In the genomic region with DNA sequence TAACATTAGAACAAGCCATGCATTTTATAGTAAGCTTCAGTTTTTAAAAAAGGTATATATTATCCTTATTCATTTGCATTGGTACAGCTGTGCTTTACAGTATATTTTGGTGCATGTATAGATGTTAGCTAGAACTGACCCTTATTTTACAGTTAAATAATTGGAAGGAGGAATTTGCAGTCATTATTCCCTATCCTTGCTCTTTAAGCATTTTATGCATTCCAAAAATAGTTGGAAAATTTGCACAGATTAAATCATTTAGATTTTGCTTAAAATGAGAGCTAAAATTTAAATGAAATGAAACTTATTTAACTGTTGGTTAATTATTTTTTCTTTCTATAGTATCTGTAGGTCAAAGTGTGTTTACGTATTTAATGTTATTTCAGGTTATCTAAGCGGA, we compare ENCODE assay signal across 14 cellular contexts.
DNase-seq lines count a peak whose midpoint lies in the region; ATAC-seq and TF ChIP-seq lines count a peak whose summit lies in the region.
"Had no signal": no experiment of that assay in that cellular context is flagged by ENCODE, and none has a peak within 500 bp of the region (broad histone marks: within the 10 kb centered on the region; RNA-seq: fewer than 3 reads in every experiment).

No MANE protein-coding gene starts in this region.

- H3K4me2 ChIP-seq in PC-9: peak overlapping the region; percentile 77

- TF ChIP-seq CTCF in PC-9 (conservative IDR thresholded peaks at IDR 0.05): no peak
- TF ChIP-seq CTCF in esophagus squamous epithelium (IDR thresholded peaks at IDR 0.05): no peak
- no peak for TF ChIP-seq CTCF in osteocyte (IDR thresholded peaks at IDR 0.05)

- H3K4me1 ChIP-seq in ACC112 (ENCODE audit: control insufficient read depth, insufficient read depth, low read length, unreplicated experiment): peaks cover 8% of the 10 kb centered on the region
- H3K4me1 ChIP-seq in PC-9 (replicated peaks; ENCODE audit: insufficient read depth): no peaks in the 10 kb centered on the region
- no peaks in the 10 kb centered on the region for H3K4me1 ChIP-seq in esophagus squamous epithelium
- H3K4me1 ChIP-seq: vagina had no signal

- no peak for TF ChIP-seq POLR2A in esophagus squamous epithelium (IDR thresholded peaks at IDR 0.05)

- 56 to 69% methylated on average over 2 of the region's 2 CpGs for WGBS in esophagus squamous epithelium, 2 donors

- H3K27ac ChIP-seq in ACC112 (ENCODE audit: low read depth, low read length) (no peak overlapping the region), PC-9 (no peak overlapping the region), esophagus squamous epithelium (no peak overlapping the region)
- H3K27ac ChIP-seq: vagina had no signal

- intact Hi-C loops in PC-9 (cut with micrococcal nuclease; ENCODE audit: unreplicated experiment) (no loop called here), esophagus squamous epithelium (cut with DNase I) (no loop called here)

- H3F3A ChIP-seq in PC-9 (ENCODE audit: insufficient read depth, low read depth): no peaks in the 10 kb centered on the region

- POLR2A ChIA-PET in PC-9 (lab: Charles Lee; ENCODE audit: unreplicated experiment): no interaction called here

- H3K4me3 Mint-ChIP-seq in osteocyte (ENCODE audit: unreplicated experiment): peak overlapping the region; percentile 81
- H3K4me3 Mint-ChIP-seq: activated naive CD4-positive, alpha-beta T cell treated with anti-CD3 and anti-CD28 coated beads, Interleukin-2, amount 50 U/mL, for 24 hours; natural killer cell had no signal

- H3K27me3 ChIP-seq in ACC112 (ENCODE audit: insufficient read depth, low read length): no peaks in the 10 kb centered on the region
- H3K27me3 ChIP-seq in PC-9 (ENCODE audit: insufficient read depth, low read depth): no peaks in the 10 kb centered on the region
- H3K27me3 ChIP-seq in esophagus squamous epithelium: no peaks in the 10 kb centered on the region
- H3K27me3 ChIP-seq: vagina had no signal

- no peaks in the 10 kb centered on the region for H3K79me2 ChIP-seq in ACC112 (ENCODE audit: control insufficient read depth, insufficient read depth, low read length, unreplicated experiment)
- no peaks in the 10 kb centered on the region for H3K79me2 ChIP-seq in PC-9 (ENCODE audit: low read depth)

- ATAC-seq in GM21737 (IDR thresholded peaks at IDR 0.05; ENCODE audit: unreplicated experiment): no peak
- ATAC-seq in stimulated activated naive CD8-positive, alpha-beta T cell treated with anti-CD3 and anti-CD28 coated beads, Interleukin-15, Interleukin-2, amounts not matched to agents 100 U/mL and 50 U/mL, for 24 hours: no peak
- ATAC-seq: natural killer cell had no signal

- H3K4me3 ChIP-seq in ACC112 (ENCODE audit: low read depth, low read length) (peak overlapping the region; percentile 88), PC-9 (peak overlapping the region; percentile 54), esophagus squamous epithelium (peak overlapping the region in 3 of 4 donors; percentile 31 to 54 (median 34))

- H3K27ac Mint-ChIP-seq in osteocyte (ENCODE audit: unreplicated experiment): peak overlapping the region; percentile 95
- H3K27ac Mint-ChIP-seq: activated naive CD4-positive, alpha-beta T cell treated with anti-CD3 and anti-CD28 coated beads, Interleukin-2, amount 50 U/mL, for 24 hours; natural killer cell had no signal

- peaks cover 14% of the 10 kb centered on the region for H3K4me1 Mint-ChIP-seq in osteocyte (ENCODE audit: unreplicated experiment)
- H3K4me1 Mint-ChIP-seq: natural killer cell had no signal

- H2AFZ ChIP-seq in ACC112 (ENCODE audit: low read length, unreplicated experiment) (peak overlapping the region; percentile 99), PC-9 (peak overlapping the region; percentile 76)

- peaks cover 5% of the 10 kb centered on the region for H3K36me3 Mint-ChIP-seq in osteocyte (ENCODE audit: unreplicated experiment)
- H3K36me3 Mint-ChIP-seq: activated naive CD4-positive, alpha-beta T cell treated with anti-CD3 and anti-CD28 coated beads, Interleukin-2, amount 50 U/mL, for 24 hours; natural killer cell had no signal

- BruUV-seq in PC-9 (replicated peaks; lab: Mats Ljungman, UMichigan): no TSS peak

- H3K9me3 ChIP-seq in PC-9 (ENCODE audit: insufficient read depth, low read depth) (no peaks in the 10 kb centered on the region), esophagus squamous epithelium (no peaks in the 10 kb centered on the region)
- H3K9me3 ChIP-seq: vagina had no signal

- H3K9me2 ChIP-seq in PC-9 (ENCODE audit: insufficient read depth): no peaks in the 10 kb centered on the region

- H3K27me3 Mint-ChIP-seq in osteocyte (ENCODE audit: unreplicated experiment): no peaks in the 10 kb centered on the region
- H3K27me3 Mint-ChIP-seq: activated naive CD4-positive, alpha-beta T cell treated with anti-CD3 and anti-CD28 coated beads, Interleukin-2, amount 50 U/mL, for 24 hours had no signal

- H3K9me3 Mint-ChIP-seq in osteocyte (ENCODE audit: unreplicated experiment): peaks cover 15% of the 10 kb centered on the region

- DNase-seq in PC-9: no peak
- DNase-seq in esophagus squamous epithelium (lab: John Stamatoyannopoulos, UW): no peak
- DNase-seq in osteocyte (ENCODE audit: extremely low spot score, unreplicated experiment): no peak
- DNase-seq in NCI-H2029 treated with DMSO at 0.1 percent for 48 hours (lab: John Stamatoyannopoulos, UW): no peak
- no peak for DNase-seq in HUDEP-2 (lab: John Stamatoyannopoulos, UW; ENCODE audit: unreplicated experiment in 76 of 76)
- no peak for DNase-seq in stimulated activated naive CD8-positive, alpha-beta T cell treated with anti-CD3 and anti-CD28 coated beads, Interleukin-15, Interleukin-2, amounts not matched to agents 100 U/mL and 50 U/mL, for 24 hours
- DNase-seq: activated CD4-positive, alpha-beta T cell treated with anti-CD3 and anti-CD28 coated beads, Interleukin-2, amount 50 U/mL, for 1 hour; natural killer cell; NCI-H187 treated with DMSO at 0.1 percent for 48 hours; stimulated activated CD4-positive, alpha-beta T cell treated with anti-CD3 and anti-CD28 coated beads, Interleukin-4, amount 100 ng/mL, for 4 hours had no signal

- no peaks in the 10 kb centered on the region for H4K20me1 ChIP-seq in PC-9 (ENCODE audit: insufficient read depth)

- H3K36me3 ChIP-seq in ACC112 (ENCODE audit: insufficient read depth, low read length) (no peaks in the 10 kb centered on the region), PC-9 (ENCODE audit: low read depth) (no peaks in the 10 kb centered on the region), esophagus squamous epithelium (no peaks in the 10 kb centered on the region)
- H3K36me3 ChIP-seq: vagina had no signal

- CTCF ChIA-PET in PC-9 (lab: Charles Lee): no interaction called here

Comparison
In these comparisons a context has a peak if more than half of its experiments do, and no peak if none do; other contexts are left out.
1. H3K4me3 ChIP-seq: peak in every context shown above with its lines; median percentile 88 in ACC112; 54 in PC-9; 34 in esophagus squamous epithelium.